ENCODE assay signal across 13 cellular contexts in the genomic region with DNA sequence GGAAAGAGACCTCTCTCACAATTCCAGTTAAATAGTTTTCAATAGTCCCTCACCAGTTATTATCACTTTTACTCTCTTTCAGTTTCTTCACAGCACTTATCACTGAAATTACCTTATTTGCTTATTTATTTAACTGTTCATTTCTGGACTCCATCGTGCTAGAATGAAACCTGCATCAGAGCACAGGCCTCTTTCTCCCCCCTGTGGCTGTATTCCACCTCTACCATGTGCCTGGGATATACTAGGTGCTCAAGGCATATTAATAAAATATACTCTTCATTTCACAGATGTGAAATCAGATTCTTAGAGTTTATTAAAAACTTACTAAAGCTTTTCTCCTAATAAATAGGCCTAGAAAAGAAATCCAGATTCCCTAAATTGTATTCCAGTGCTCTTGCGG.
"Had no signal": no experiment of that assay in that cellular context is flagged by ENCODE, and none has a peak within 500 bp of the region (broad histone marks: within the 10 kb centered on the region; RNA-seq: fewer than 3 reads in every experiment).

No MANE protein-coding gene starts in this region.

- H3K4me1 ChIP-seq: ascending aorta, colonic mucosa, gastroesophageal sphincter, sigmoid colon had no signal

- H3K36me3 ChIP-seq: ascending aorta, cardiac muscle cell, colonic mucosa, gastroesophageal sphincter, sigmoid colon, WERI-Rb-1 had no signal

- DNase-seq: activated CD4-positive, alpha-beta T cell treated with anti-CD3 and anti-CD28 coated beads for 4 hours; activated CD8-positive, alpha-beta memory T cell treated with anti-CD3 and anti-CD28 coated beads, Interleukin-2, amount 50 U/mL, for 4 hours; activated CD8-positive, alpha-beta T cell treated with anti-CD3 and anti-CD28 coated beads for 36 hours; colonic mucosa; left ventricle myocardium superior; sigmoid colon; stimulated activated CD4-positive, alpha-beta T cell treated with anti-CD3 and anti-CD28 coated beads, Interleukin-2, amount 100 ng/mL, for 24 hours; stimulated activated naive CD4-positive, alpha-beta T cell; trophoblast cell; WERI-Rb-1 had no signal

- H3K27ac ChIP-seq: ascending aorta, cardiac muscle cell, colonic mucosa, gastroesophageal sphincter, sigmoid colon, WERI-Rb-1 had no signal

- H3K27ac Mint-ChIP-seq: activated CD8-positive, alpha-beta T cell treated with anti-CD3 and anti-CD28 coated beads for 36 hours had no signal

- H3K9me3 ChIP-seq: ascending aorta, colonic mucosa, gastroesophageal sphincter, sigmoid colon had no signal

- H3K27me3 Mint-ChIP-seq: activated CD8-positive, alpha-beta T cell treated with anti-CD3 and anti-CD28 coated beads for 36 hours had no signal

- H3K27me3 ChIP-seq: ascending aorta, cardiac muscle cell, colonic mucosa, gastroesophageal sphincter, sigmoid colon had no signal

- H3K4me3 ChIP-seq: ascending aorta, cardiac muscle cell, colonic mucosa, gastroesophageal sphincter, sigmoid colon had no signal

- ATAC-seq: activated CD8-positive, alpha-beta T cell treated with anti-CD3 and anti-CD28 coated beads for 36 hours; gastroesophageal sphincter; left ventricle myocardium superior had no signal

- H3K4me3 Mint-ChIP-seq: activated CD8-positive, alpha-beta T cell treated with anti-CD3 and anti-CD28 coated beads for 36 hours had no signal
